ENCODE assay signal across 2 cellular contexts in genomic region chr7:106215868-106216516, GRCh38.
TF ChIP-seq lines count a peak whose summit lies in the region.

No MANE protein-coding gene starts in this region.

TF ChIP-seq in liver, 16 proteins besides CTCF, POLR2A, EP300 and RAD21 (continued from another document):
- TF ChIP-seq MAX (IDR thresholded peaks at IDR 0.05) (peak; percentile 27), SP1 (IDR thresholded peaks at IDR 0.05) (no peak), FOXA2 (IDR thresholded peaks at IDR 0.05) (no peak)
- TF ChIP-seq, protein P1, sequence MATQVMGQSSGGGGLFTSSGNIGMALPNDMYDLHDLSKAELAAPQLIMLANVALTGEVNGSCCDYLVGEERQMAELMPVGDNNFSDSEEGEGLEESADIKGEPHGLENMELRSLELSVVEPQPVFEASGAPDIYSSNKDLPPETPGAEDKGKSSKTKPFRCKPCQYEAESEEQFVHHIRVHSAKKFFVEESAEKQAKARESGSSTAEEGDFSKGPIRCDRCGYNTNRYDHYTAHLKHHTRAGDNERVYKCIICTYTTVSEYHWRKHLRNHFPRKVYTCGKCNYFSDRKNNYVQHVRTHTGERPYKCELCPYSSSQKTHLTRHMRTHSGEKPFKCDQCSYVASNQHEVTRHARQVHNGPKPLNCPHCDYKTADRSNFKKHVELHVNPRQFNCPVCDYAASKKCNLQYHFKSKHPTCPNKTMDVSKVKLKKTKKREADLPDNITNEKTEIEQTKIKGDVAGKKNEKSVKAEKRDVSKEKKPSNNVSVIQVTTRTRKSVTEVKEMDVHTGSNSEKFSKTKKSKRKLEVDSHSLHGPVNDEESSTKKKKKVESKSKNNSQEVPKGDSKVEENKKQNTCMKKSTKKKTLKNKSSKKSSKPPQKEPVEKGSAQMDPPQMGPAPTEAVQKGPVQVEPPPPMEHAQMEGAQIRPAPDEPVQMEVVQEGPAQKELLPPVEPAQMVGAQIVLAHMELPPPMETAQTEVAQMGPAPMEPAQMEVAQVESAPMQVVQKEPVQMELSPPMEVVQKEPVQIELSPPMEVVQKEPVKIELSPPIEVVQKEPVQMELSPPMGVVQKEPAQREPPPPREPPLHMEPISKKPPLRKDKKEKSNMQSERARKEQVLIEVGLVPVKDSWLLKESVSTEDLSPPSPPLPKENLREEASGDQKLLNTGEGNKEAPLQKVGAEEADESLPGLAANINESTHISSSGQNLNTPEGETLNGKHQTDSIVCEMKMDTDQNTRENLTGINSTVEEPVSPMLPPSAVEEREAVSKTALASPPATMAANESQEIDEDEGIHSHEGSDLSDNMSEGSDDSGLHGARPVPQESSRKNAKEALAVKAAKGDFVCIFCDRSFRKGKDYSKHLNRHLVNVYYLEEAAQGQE (IDR thresholded peaks at IDR 0.05) = no peak
- TF ChIP-seq, protein P2, sequence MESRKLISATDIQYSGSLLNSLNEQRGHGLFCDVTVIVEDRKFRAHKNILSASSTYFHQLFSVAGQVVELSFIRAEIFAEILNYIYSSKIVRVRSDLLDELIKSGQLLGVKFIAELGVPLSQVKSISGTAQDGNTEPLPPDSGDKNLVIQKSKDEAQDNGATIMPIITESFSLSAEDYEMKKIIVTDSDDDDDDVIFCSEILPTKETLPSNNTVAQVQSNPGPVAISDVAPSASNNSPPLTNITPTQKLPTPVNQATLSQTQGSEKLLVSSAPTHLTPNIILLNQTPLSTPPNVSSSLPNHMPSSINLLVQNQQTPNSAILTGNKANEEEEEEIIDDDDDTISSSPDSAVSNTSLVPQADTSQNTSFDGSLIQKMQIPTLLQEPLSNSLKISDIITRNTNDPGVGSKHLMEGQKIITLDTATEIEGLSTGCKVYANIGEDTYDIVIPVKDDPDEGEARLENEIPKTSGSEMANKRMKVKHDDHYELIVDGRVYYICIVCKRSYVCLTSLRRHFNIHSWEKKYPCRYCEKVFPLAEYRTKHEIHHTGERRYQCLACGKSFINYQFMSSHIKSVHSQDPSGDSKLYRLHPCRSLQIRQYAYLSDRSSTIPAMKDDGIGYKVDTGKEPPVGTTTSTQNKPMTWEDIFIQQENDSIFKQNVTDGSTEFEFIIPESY (IDR thresholded peaks at IDR 0.05) = peak; percentile 11

TF ChIP-seq in HepG2, 621 proteins besides CTCF, POLR2A, EP300 and RAD21 (continued from another document):
- TF ChIP-seq ZNF646 (CRISPR knock-in tag; IDR thresholded peaks at IDR 0.05) (no peak), JARID2 (CRISPR knock-in tag; IDR thresholded peaks at IDR 0.05; ENCODE audit: insufficient replicate concordance) (no peak), ZNF280B (CRISPR knock-in tag; IDR thresholded peaks at IDR 0.05; ENCODE audit: borderline replicate concordance) (no peak), NKX3-1 (CRISPR knock-in tag; IDR thresholded peaks at IDR 0.05) (no peak), ELF3 (CRISPR knock-in tag; IDR thresholded peaks at IDR 0.05) (no peak)
